Comparison of ENCODE assay signal across 8 cellular contexts in the genomic region with DNA sequence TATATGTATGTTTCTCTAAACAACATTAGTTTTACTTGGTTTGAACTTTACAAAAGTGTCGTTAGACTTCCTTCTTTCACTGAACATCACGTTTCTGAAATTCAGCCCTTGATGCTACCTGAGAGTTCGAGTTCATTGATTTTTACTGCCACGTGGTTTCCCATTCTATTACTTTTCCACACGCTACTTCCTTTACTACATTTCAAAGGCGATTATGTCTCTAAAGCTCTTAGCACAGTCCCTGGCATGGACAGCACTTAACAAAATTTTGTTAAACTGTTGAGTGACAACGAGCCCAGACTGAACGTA. TPM values are rescaled to one million over a fixed set of nuclear protein-coding genes. Genes with fewer than 3 reads are reported as not detected.
DNase-seq lines count a peak whose midpoint lies in the region; ATAC-seq and TF ChIP-seq lines count a peak whose summit lies in the region.

No MANE protein-coding gene starts in this region.

- ATAC-seq in heart right ventricle: no peak
- no peak for ATAC-seq in left cardiac atrium
- no peak for ATAC-seq in T-helper 17 cell
- peak; percentile 50 for ATAC-seq in left lobe of liver
- no peak for ATAC-seq in GM21390 (IDR thresholded peaks at IDR 0.05; ENCODE audit: unreplicated experiment)

- intact Hi-C loops in heart right ventricle (cut with DNase I) (loop anchor here in 2 of 10 donors (1.0 to 10.0 kb wide), 2 partner anchors 16 to 56 kb away; a partner anchor contains a TSS), left cardiac atrium (cut with DNase I) (no loop called here), uterus (cut with DNase I; ENCODE audit: low total_unique reads) (no loop called here)

- H3K27ac ChIP-seq in heart right ventricle (peak overlapping the region in 5 of 10 donors; percentile 6 to 46 (median 38)), uterus (no peak overlapping the region)

- H3K4me1 ChIP-seq in heart right ventricle (peaks cover 0 to 21% (median 13%) of the 10 kb centered on the region in 9 donors), uterus (peaks cover 0 to 9% of the 10 kb centered on the region in 2 donors)

- TF ChIP-seq CTCF in heart right ventricle (IDR thresholded peaks at IDR 0.05) (no peak), uterus (IDR thresholded peaks at IDR 0.05) (no peak)

- H3K27me3 Mint-ChIP-seq in T-helper 17 cell: no peaks in the 10 kb centered on the region

- H3K4me3 Mint-ChIP-seq in T-helper 17 cell: peak overlapping the region; percentile 95

- 18 to 21% methylated on average over 8 of the region's 8 CpGs for WGBS in heart right ventricle, 2 donors

- H3K9me3 ChIP-seq in heart right ventricle (no peaks in the 10 kb centered on the region), T-helper 17 cell (ENCODE audit: control insufficient read depth, low read length, poor library complexity, severe bottlenecking) (no peaks in the 10 kb centered on the region), uterus (no peaks in the 10 kb centered on the region)

- in situ Hi-C loops in ACHN (cut with HindIII; ENCODE audit: low pct_ligation_motif_present, low pct_unique_long_range_greater_than_20kb, low sequenced_read_pairs): no loop called here

- peak overlapping the region; percentile 89 for H3K27ac Mint-ChIP-seq in T-helper 17 cell

- no peaks in the 10 kb centered on the region for H3K36me3 Mint-ChIP-seq in T-helper 17 cell (ENCODE audit: low read depth)

- no peak for DNase-seq in heart right ventricle
- no peak for DNase-seq in left cardiac atrium
- DNase-seq in T-helper 17 cell: no peak
- no peak for DNase-seq in left lobe of liver (ENCODE audit: low spot score)
- DNase-seq in uterus: no peak
- DNase-seq in hippocampal formation (lab: John Stamatoyannopoulos, UW): no peak
- no peak for DNase-seq in ACHN

- H3K36me3 ChIP-seq in heart right ventricle: no peaks in the 10 kb centered on the region
- no peaks in the 10 kb centered on the region for H3K36me3 ChIP-seq in uterus

- H3K4me3 ChIP-seq in heart right ventricle (peak overlapping the region in 9 of 10 donors; percentile 67 to 99 (median 77)), uterus (peak overlapping the region; percentile 2 to 94)

- no peaks in the 10 kb centered on the region for H3K27me3 ChIP-seq in heart right ventricle
- H3K27me3 ChIP-seq in uterus: no peaks in the 10 kb centered on the region

- TF ChIP-seq POLR2A in uterus (IDR thresholded peaks at IDR 0.05): no peak

- peaks cover 27% of the 10 kb centered on the region for H3K4me1 Mint-ChIP-seq in T-helper 17 cell

RNA-seq across cellular contexts. Expression of a gene that starts 15.9 kb away (rescaled TPM):
- total RNA-seq in heart right ventricle (10 to 100 TPM; 45.7 to 95.9 (median 76.2) TPM), left cardiac atrium (10 to 100 TPM; 49.7 to 50.9 TPM), T-helper 17 cell (10 to 100 TPM; 72.3 to 72.7 TPM), left lobe of liver (22.1 TPM), uterus (100 to 1,000 TPM in 1 of 4 donors, 10 to 100 TPM in 3; 50.3 to 123 (median 82.5) TPM)
- 10 to 100 TPM; 30.4 to 54.7 TPM for polyA plus RNA-seq in heart right ventricle
